In genomic region chr12:6288235-6288634, GRCh38 we compare ENCODE assay signal across 29 cellular contexts. TPM values are rescaled to one million over a fixed set of nuclear protein-coding genes. Genes with fewer than 3 reads are reported as not detected.
DNase-seq lines count a peak whose midpoint lies in the region; ATAC-seq, FAIRE-seq and TF ChIP-seq lines count a peak whose summit lies in the region.
"Had no signal": no experiment of that assay in that cellular context is flagged by ENCODE, and none has a peak within 500 bp of the region (broad histone marks: within the 10 kb centered on the region; RNA-seq: fewer than 3 reads in every experiment).

No MANE protein-coding gene starts in this region.

- no peak overlapping the region for H3K4me3 ChIP-seq in keratinocyte (ENCODE audit: control insufficient read depth in 2 of 3, extremely low read depth in 1 of 3, insufficient read depth in 2 of 3, low read depth in 1 of 3, low read length in 3 of 3)
- H3K4me3 ChIP-seq: heart right ventricle, MG63, pancreas, upper lobe of left lung had no signal

- no peaks in the 10 kb centered on the region for H3K27me3 ChIP-seq in keratinocyte (ENCODE audit: control insufficient read depth, extremely low read depth, insufficient read depth, low read length)
- H3K27me3 ChIP-seq: MG63, pancreas, upper lobe of left lung had no signal

- no peaks in the 10 kb centered on the region for H3K79me2 ChIP-seq in keratinocyte (ENCODE audit: control insufficient read depth, insufficient read depth, low read length)

- H3K4me3 Mint-ChIP-seq in endothelial cell (ENCODE audit: unreplicated experiment): no peak overlapping the region
- H3K4me3 Mint-ChIP-seq: H9; IgD-negative memory B cell; mesothelial cell of epicardium; naive thymus-derived CD8-positive, alpha-beta T cell had no signal

- no peak for FAIRE-seq in keratinocyte (lab: Jason Lieb, UNC)
- FAIRE-seq: D721Med, pancreas had no signal

- H2AFZ ChIP-seq in keratinocyte (ENCODE audit: control insufficient read depth, low read length): no peak overlapping the region

- DNase-seq in EL (peak; percentile 53), epithelial cell of prostate (ENCODE audit: low read depth, low spot score) (peak; percentile 82), keratinocyte (ENCODE audit: low read depth, low spot score) (peak; percentile 81), NCI-H2196 (lab: John Stamatoyannopoulos, UW; ENCODE audit: unreplicated experiment) (no peak), endothelial cell (ENCODE audit: low spot score) (no peak), iPS-NIHi11 (ENCODE audit: low spot score) (no peak)
- DNase-seq: ACHN; activated CD8-positive, alpha-beta memory T cell treated with anti-CD3 and anti-CD28 coated beads, Interleukin-2, amount 50 U/mL, for 48 hours; activated effector memory CD4-positive, alpha-beta T cell treated with Interleukin-2 at 50 U/mL for 16 hours; dermis blood vessel endothelial cell; H9; heart right ventricle; MG63; naive thymus-derived CD8-positive, alpha-beta T cell; NCI-H146; NCI-H2171 treated with DMSO at 0.1 percent for 48 hours; NCI-H526; pancreas; right cardiac atrium; stimulated activated CD4-positive, alpha-beta T cell treated with anti-CD3 and anti-CD28 coated beads, Interleukin-15, amount 100 ng/mL, for 24 hours had no signal

- H3K36me3 Mint-ChIP-seq in endothelial cell (ENCODE audit: low read depth, unreplicated experiment): no peaks in the 10 kb centered on the region
- H3K36me3 Mint-ChIP-seq: IgD-negative memory B cell; mesothelial cell of epicardium; naive thymus-derived CD8-positive, alpha-beta T cell had no signal

- H3K9me3 Mint-ChIP-seq in endothelial cell (ENCODE audit: unreplicated experiment): peaks cover 5% of the 10 kb centered on the region
- H3K9me3 Mint-ChIP-seq: IgD-negative memory B cell; naive thymus-derived CD8-positive, alpha-beta T cell had no signal

- H3K27me3 Mint-ChIP-seq in endothelial cell (ENCODE audit: unreplicated experiment): no peaks in the 10 kb centered on the region

- no peak overlapping the region for H3K9ac ChIP-seq in keratinocyte (ENCODE audit: control insufficient read depth, extremely low read depth, insufficient read depth, low read length)

- H3K36me3 ChIP-seq in keratinocyte (ENCODE audit: control insufficient read depth in 2 of 2, extremely low read depth in 1 of 2, insufficient read depth in 2 of 2, low read length in 2 of 2): no peaks in the 10 kb centered on the region
- H3K36me3 ChIP-seq: heart right ventricle, MG63, pancreas, upper lobe of left lung had no signal

- no peak overlapping the region for H3K4me2 ChIP-seq in keratinocyte (ENCODE audit: control insufficient read depth, extremely low read depth, insufficient read depth, low read depth, low read length)

- TF ChIP-seq CTCF in keratinocyte (optimal IDR thresholded peaks at IDR 0.05 in 1 of 3, IDR thresholded peaks at IDR 0.05 in 1 of 3, conservative IDR thresholded peaks at IDR 0.05 in 1 of 3; ENCODE audit: extremely low read depth in 1 of 3, insufficient read depth in 2 of 3, low read length in 3 of 3) (no peak), endothelial cell (IDR thresholded peaks at IDR 0.05; ENCODE audit: unreplicated experiment) (no peak)

- H3K27ac ChIP-seq in epithelial cell of prostate (peak overlapping the region; percentile 74), keratinocyte (ENCODE audit: control insufficient read depth, insufficient read depth, low read length) (peak overlapping the region; percentile 81)
- H3K27ac ChIP-seq: C4-2B, heart right ventricle, pancreas, upper lobe of left lung had no signal

- peaks cover 33% of the 10 kb centered on the region for H3K4me1 ChIP-seq in keratinocyte (ENCODE audit: control insufficient read depth, extremely low read depth, insufficient read depth, low read length)
- H3K4me1 ChIP-seq: pancreas had no signal

- H3K27ac Mint-ChIP-seq in endothelial cell (ENCODE audit: unreplicated experiment): no peak overlapping the region
- H3K27ac Mint-ChIP-seq: H9; IgD-negative memory B cell; mesothelial cell of epicardium; naive thymus-derived CD8-positive, alpha-beta T cell had no signal

- ATAC-seq in SK-N-SH treated with all-trans-retinoic acid at 6 μM for 48 hours (peak; percentile 31; the same call in 2 of the 3 replicates), HG02870 (IDR thresholded peaks at IDR 0.05; ENCODE audit: unreplicated experiment) (no peak)
- ATAC-seq: heart right ventricle; left lobe of liver; naive thymus-derived CD8-positive, alpha-beta T cell; pancreas; right cardiac atrium had no signal

- peaks cover 2% of the 10 kb centered on the region for H3K4me1 Mint-ChIP-seq in endothelial cell (ENCODE audit: unreplicated experiment)
- H3K4me1 Mint-ChIP-seq: mesothelial cell of epicardium had no signal

- H3K9me3 ChIP-seq in keratinocyte (ENCODE audit: control insufficient read depth, low read depth, low read length): no peaks in the 10 kb centered on the region
- H3K9me3 ChIP-seq: heart right ventricle, MG63, pancreas, upper lobe of left lung had no signal

- no peaks in the 10 kb centered on the region for H4K20me1 ChIP-seq in keratinocyte (ENCODE audit: control insufficient read depth, extremely low read depth, insufficient read depth, low read length)

- H3K9me1 ChIP-seq in keratinocyte (ENCODE audit: control insufficient read depth, extremely low read depth, insufficient read depth, low read length): no peaks in the 10 kb centered on the region

- dilution Hi-C loops in keratinocyte (cut with MboI; ENCODE audit: extremely low pct_ligation_motif_present, low sequenced_read_pairs): no loop called here

TF ChIP-seq in SK-N-SH treated with all-trans-retinoic acid at 6 μM for 48 hours, 23 proteins besides CTCF, POLR2A, EP300 and RAD21:
- TF ChIP-seq OSR1 (CRISPR knock-in tag; IDR thresholded peaks at IDR 0.05) (no peak), BACH2 (CRISPR knock-in tag; IDR thresholded peaks at IDR 0.05; ENCODE audit: borderline replicate concordance) (no peak), ISL1 (CRISPR knock-in tag; IDR thresholded peaks at IDR 0.05) (no peak)

RNA-seq across cellular contexts. Expression of gene PLEKHG6, which starts 22.2 kb away (rescaled TPM):
- 0.74 to 1.9 TPM (median 0.81 TPM) in 3 replicates for polyA plus RNA-seq in keratinocyte
- polyA plus RNA-seq in keratinocyte (2011; ENCODE audit: low read depth): 2.2 TPM
- 1.8 and 3.2 TPM in 2 replicates for polyA plus RNA-seq in keratinocyte (2011; cell fraction: cytosol; rRNA removed)
- 3.3 and 9.0 TPM in 2 replicates for polyA plus RNA-seq in keratinocyte (2011; cell fraction: nucleus; rRNA removed)
- 1.7 and 9.6 TPM in 2 replicates for polyA plus RNA-seq in keratinocyte (2012; ENCODE audit: low replicate concordance)
- polyA minus RNA-seq in keratinocyte: 1.2 to 5.2 TPM (median 4.6 TPM) in 3 replicates
- polyA minus RNA-seq in keratinocyte (2011; cell fraction: cytosol; rRNA and poly(A)+ RNA removed): 5.6 TPM
- polyA minus RNA-seq in keratinocyte (2011; cell fraction: nucleus; rRNA and poly(A)+ RNA removed): 1.5 and 2.1 TPM in 2 replicates
- total RNA-seq in endothelial cell (ENCODE audit: unreplicated experiment): 1.9 TPM
- total RNA-seq: dermis blood vessel endothelial cell; naive thymus-derived CD8-positive, alpha-beta T cell; RPMI7951 had no signal
- polyA plus RNA-seq: IgD-negative memory B cell had no signal

RNA-seq across cellular contexts. Expression of gene TNFRSF1A, which starts 53.6 kb away (rescaled TPM):
- 54.0 to 157 TPM (median 101 TPM) in 3 replicates for polyA plus RNA-seq in keratinocyte
- 24.9 TPM for polyA plus RNA-seq in keratinocyte (2011; ENCODE audit: low read depth)
- polyA plus RNA-seq in keratinocyte (2011; cell fraction: cytosol; rRNA removed): 87.5 and 120 TPM in 2 replicates
- 212 and 216 TPM in 2 replicates for polyA plus RNA-seq in keratinocyte (2011; cell fraction: nucleus; rRNA removed)
- 88.6 and 105 TPM in 2 replicates for polyA plus RNA-seq in keratinocyte (2012; ENCODE audit: low replicate concordance)
- polyA minus RNA-seq in keratinocyte: 62.7 to 254 TPM (median 79.8 TPM) in 3 replicates
- polyA minus RNA-seq in keratinocyte (2011; cell fraction: cytosol; rRNA and poly(A)+ RNA removed): 106 TPM
- polyA minus RNA-seq in keratinocyte (2011; cell fraction: nucleus; rRNA and poly(A)+ RNA removed): 109 and 203 TPM in 2 replicates
- 125 TPM for total RNA-seq in endothelial cell (ENCODE audit: unreplicated experiment)

Comparison
In these comparisons a context has a peak if more than half of its experiments do, and no peak if none do; other contexts are left out.
1. DNase-seq: peak in EL (single experiment), epithelial cell of prostate (single experiment) and keratinocyte (single experiment); none in NCI-H2196 (single experiment), endothelial cell (single experiment) and iPS-NIHi11 (single experiment).